ENCODE assay signal across 17 cellular contexts in genomic region chr11:8828580-8829358, GRCh38.
DNase-seq lines count a peak whose midpoint lies in the region; FAIRE-seq and TF ChIP-seq lines count a peak whose summit lies in the region.
"Had no signal": no experiment of that assay in that cellular context is flagged by ENCODE, and none has a peak within 500 bp of the region (broad histone marks: within the 10 kb centered on the region; RNA-seq: fewer than 3 reads in every experiment).

No MANE protein-coding gene starts in this region.

- H3K9me3 ChIP-seq in BLaER1 (no peaks in the 10 kb centered on the region), endodermal cell (ENCODE audit: control insufficient read depth, low read length) (no peaks in the 10 kb centered on the region)
- H3K9me3 ChIP-seq: ascending aorta, vagina had no signal

- POLR2A ChIA-PET in activated CD4-positive, alpha-beta T cell treated with anti-CD3 and anti-CD28 coated beads, Interleukin-2, amount 10 ng/mL, durations not matched to agents 7 days and 5 days (lab: Charles Lee), result no interaction called here

- peaks cover 13% of the 10 kb centered on the region for H3K4me1 Mint-ChIP-seq in activated CD4-positive, alpha-beta T cell treated with anti-CD3 and anti-CD28 coated beads, Interleukin-2, amount 10 ng/mL, durations not matched to agents 7 days and 5 days
- H3K4me1 Mint-ChIP-seq in endodermal cell, result peaks cover 13% of the 10 kb centered on the region

- H4K20me1 ChIP-seq in BLaER1, result no peaks in the 10 kb centered on the region

- peaks cover 2% of the 10 kb centered on the region for H3K9me3 Mint-ChIP-seq in activated CD4-positive, alpha-beta T cell treated with anti-CD3 and anti-CD28 coated beads, Interleukin-2, amount 10 ng/mL, durations not matched to agents 7 days and 5 days
- H3K9me3 Mint-ChIP-seq in endodermal cell, result no peaks in the 10 kb centered on the region
- H3K9me3 Mint-ChIP-seq: dendritic cell treated with granulocyte-macrophage colony-stimulating factor and Interleukin-4, amounts not matched to agents 40 ng/mL and 50 ng/mL, for 4 days; WTC11 had no signal

- H3K4me2 ChIP-seq in BLaER1, result peak overlapping the region; percentile 64
- H3K4me2 ChIP-seq: KMS-11 had no signal

- no peak for TF ChIP-seq CTCF in D721Med (IDR thresholded peaks at IDR 0.05; ENCODE audit: insufficient read depth, missing control alignments)
- TF ChIP-seq CTCF in endodermal cell (conservative IDR thresholded peaks at IDR 0.05), result no peak

- no peak overlapping the region for H3K27ac Mint-ChIP-seq in activated CD4-positive, alpha-beta T cell treated with anti-CD3 and anti-CD28 coated beads, Interleukin-2, amount 10 ng/mL, durations not matched to agents 7 days and 5 days
- H3K27ac Mint-ChIP-seq in endodermal cell, result no peak overlapping the region
- H3K27ac Mint-ChIP-seq: dendritic cell treated with granulocyte-macrophage colony-stimulating factor and Interleukin-4, amounts not matched to agents 40 ng/mL and 50 ng/mL, for 4 days; WTC11 had no signal

- no peaks in the 10 kb centered on the region for H3K27me3 ChIP-seq in BLaER1
- H3K27me3 ChIP-seq in endodermal cell (ENCODE audit: control insufficient read depth, insufficient read depth, low read length, poor library complexity, severe bottlenecking), result no peaks in the 10 kb centered on the region
- H3K27me3 ChIP-seq: ascending aorta, vagina had no signal

- H3K27ac ChIP-seq in BLaER1 (peak overlapping the region; percentile 31; the same call in 1 of the 2 replicates), endodermal cell (ENCODE audit: low read depth, low read length) (no peak overlapping the region)
- H3K27ac ChIP-seq: ascending aorta, KMS-11, vagina had no signal

- no peaks in the 10 kb centered on the region for H3K36me3 ChIP-seq in BLaER1
- H3K36me3 ChIP-seq in endodermal cell (ENCODE audit: control insufficient read depth, insufficient read depth, low read length), result peaks cover 17% of the 10 kb centered on the region
- H3K36me3 ChIP-seq: ascending aorta, vagina had no signal

- H3K27me3 Mint-ChIP-seq in activated CD4-positive, alpha-beta T cell treated with anti-CD3 and anti-CD28 coated beads, Interleukin-2, amount 10 ng/mL, durations not matched to agents 7 days and 5 days, result peaks cover 3% of the 10 kb centered on the region
- H3K27me3 Mint-ChIP-seq in endodermal cell (ENCODE audit: insufficient read depth), result no peaks in the 10 kb centered on the region
- H3K27me3 Mint-ChIP-seq: dendritic cell treated with granulocyte-macrophage colony-stimulating factor and Interleukin-4, amounts not matched to agents 40 ng/mL and 50 ng/mL, for 4 days had no signal

- peaks cover 83% of the 10 kb centered on the region for H3K4me1 ChIP-seq in BLaER1
- H3K4me1 ChIP-seq in endodermal cell (ENCODE audit: control insufficient read depth, insufficient read depth, low read length), result peaks cover 36% of the 10 kb centered on the region
- H3K4me1 ChIP-seq: ascending aorta had no signal

- DNase-seq in Kasumi-1 (lab: John Stamatoyannopoulos, UW) (peak; percentile 26 to 37), astrocyte of the hippocampus (ENCODE audit: low read depth, low spot score) (peak; percentile 45), myocyte (ENCODE audit: low read depth) (peak; percentile 59), NCI-H510A treated with DMSO at 0.1 percent for 48 hours (lab: John Stamatoyannopoulos, UW) (no peak), D721Med (ENCODE audit: insufficient read length, low spot score) (no peak), endodermal cell (no peak)
- no peak for DNase-seq in activated CD4-positive, alpha-beta T cell treated with anti-CD3 and anti-CD28 coated beads, Interleukin-2, amount 10 ng/mL, durations not matched to agents 7 days and 5 days
- DNase-seq: NCI-H146, NCI-H510A had no signal

- FAIRE-seq in D721Med (lab: Jason Lieb, UNC), result no peak
- FAIRE-seq: islet of Langerhans had no signal

- no peak overlapping the region for H3K4me3 Mint-ChIP-seq in activated CD4-positive, alpha-beta T cell treated with anti-CD3 and anti-CD28 coated beads, Interleukin-2, amount 10 ng/mL, durations not matched to agents 7 days and 5 days
- no peak overlapping the region for H3K4me3 Mint-ChIP-seq in endodermal cell
- H3K4me3 Mint-ChIP-seq: dendritic cell treated with granulocyte-macrophage colony-stimulating factor and Interleukin-4, amounts not matched to agents 40 ng/mL and 50 ng/mL, for 4 days; WTC11 had no signal

- no peaks in the 10 kb centered on the region for H3K36me3 Mint-ChIP-seq in activated CD4-positive, alpha-beta T cell treated with anti-CD3 and anti-CD28 coated beads, Interleukin-2, amount 10 ng/mL, durations not matched to agents 7 days and 5 days (ENCODE audit: low read depth)
- H3K36me3 Mint-ChIP-seq in endodermal cell (ENCODE audit: low read depth), result peaks cover 6% of the 10 kb centered on the region
- H3K36me3 Mint-ChIP-seq: WTC11 had no signal

- CTCF ChIA-PET in activated CD4-positive, alpha-beta T cell treated with anti-CD3 and anti-CD28 coated beads, Interleukin-2, amount 10 ng/mL, durations not matched to agents 7 days and 5 days (lab: Charles Lee), result no interaction called here

- no peak overlapping the region for H3K9ac ChIP-seq in BLaER1
- no peak overlapping the region for H3K9ac ChIP-seq in endodermal cell (ENCODE audit: extremely low read depth, low read length, poor library complexity, severe bottlenecking)
- H3K9ac ChIP-seq: KMS-11 had no signal

- 95 to 98% methylated on average over 10 to 11 of the region's 11 CpGs for whole genome bisulfite sequencing in endodermal cell (ENCODE audit: insufficient coverage in 1 of 2, insufficient read length in 1 of 2), 2 experiments

- no peak overlapping the region for H3K4me3 ChIP-seq in BLaER1
- no peak overlapping the region for H3K4me3 ChIP-seq in endodermal cell (ENCODE audit: low read length)
- H3K4me3 ChIP-seq: ascending aorta, skin epidermis, vagina had no signal

Comparison
In these comparisons a context has a peak if more than half of its experiments do, and no peak if none do; other contexts are left out.
1. DNase-seq: peak in Kasumi-1 (2 of 2), astrocyte of the hippocampus (single experiment) and myocyte (single experiment); none in NCI-H510A treated with DMSO at 0.1 percent for 48 hours (single experiment), activated CD4-positive, alpha-beta T cell treated with anti-CD3 and anti-CD28 coated beads, Interleukin-2, amount 10 ng/mL, durations not matched to agents 7 days and 5 days (single experiment), D721Med (single experiment) and endodermal cell (single experiment).